8 cellular contexts compared by ENCODE assay signal in the genomic region with DNA sequence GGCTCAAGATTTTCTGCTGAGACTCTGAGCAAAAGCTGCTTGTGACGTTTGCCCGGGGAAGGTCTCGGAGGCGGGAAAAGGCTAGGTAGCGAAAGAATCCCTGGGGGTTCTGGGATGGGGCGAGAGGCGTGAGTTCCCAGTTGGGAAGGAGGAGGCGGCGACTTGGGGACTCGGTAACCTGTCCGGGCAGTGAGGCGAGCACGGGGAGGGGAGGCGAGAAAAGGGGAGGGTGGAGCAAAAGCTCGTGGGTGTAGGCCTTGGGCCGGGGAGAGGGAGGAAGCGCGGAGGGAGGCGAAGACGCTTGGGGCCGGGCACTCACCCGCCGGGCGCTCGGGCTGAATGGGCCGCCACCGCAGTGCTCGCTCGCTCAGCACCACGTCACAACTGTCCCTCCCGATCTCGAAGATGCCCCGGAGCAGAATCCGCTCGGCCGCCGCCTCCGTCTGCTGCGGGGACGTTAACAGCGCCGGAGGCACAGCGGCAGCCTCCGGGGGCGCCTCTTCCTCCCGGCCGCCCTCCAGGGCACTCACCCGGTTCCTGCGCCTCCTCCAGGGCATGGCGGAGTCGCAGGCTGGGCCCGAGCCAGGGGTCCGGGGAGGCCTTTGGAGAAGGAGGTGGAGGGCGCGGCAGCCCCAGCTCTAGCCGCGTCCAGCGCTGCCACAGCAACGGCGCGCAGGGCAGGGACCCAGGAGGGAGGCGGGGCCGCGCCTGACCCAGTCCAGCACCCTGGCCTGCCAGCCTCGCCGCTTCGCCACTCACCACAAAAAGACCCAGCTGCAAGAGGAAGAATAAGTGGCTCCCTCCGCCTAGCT. TPM values are rescaled to one million over a fixed set of nuclear protein-coding genes. Genes with fewer than 3 reads are reported as not detected.
DNase-seq lines count a peak whose midpoint lies in the region; ATAC-seq, FAIRE-seq and TF ChIP-seq lines count a peak whose summit lies in the region.

A gene with protein sequence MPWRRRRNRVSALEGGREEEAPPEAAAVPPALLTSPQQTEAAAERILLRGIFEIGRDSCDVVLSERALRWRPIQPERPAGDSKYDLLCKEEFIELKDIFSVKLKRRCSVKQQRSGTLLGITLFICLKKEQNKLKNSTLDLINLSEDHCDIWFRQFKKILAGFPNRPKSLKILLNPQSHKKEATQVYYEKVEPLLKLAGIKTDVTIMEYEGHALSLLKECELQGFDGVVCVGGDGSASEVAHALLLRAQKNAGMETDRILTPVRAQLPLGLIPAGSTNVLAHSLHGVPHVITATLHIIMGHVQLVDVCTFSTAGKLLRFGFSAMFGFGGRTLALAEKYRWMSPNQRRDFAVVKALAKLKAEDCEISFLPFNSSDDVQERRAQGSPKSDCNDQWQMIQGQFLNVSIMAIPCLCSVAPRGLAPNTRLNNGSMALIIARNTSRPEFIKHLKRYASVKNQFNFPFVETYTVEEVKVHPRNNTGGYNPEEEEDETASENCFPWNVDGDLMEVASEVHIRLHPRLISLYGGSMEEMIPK (minus strand): TSS at position 656 of the 812 bp plus-strand sequence. CDS start 99 bp downstream, at position 557.

- TF ChIP-seq POLR2A in GM18951 (IDR thresholded peaks at IDR 0.05; ENCODE audit: extremely low read depth, insufficient read depth, insufficient read length) = peak; percentile 57

- in situ Hi-C loops in GM18951 (cut with MboI; ENCODE audit: low sequenced_read_pairs, unreplicated experiment) = no loop called here

- peak within 1 kb of the TSS in 1 of 2 donors; percentile 14 for H3K4me3 ChIP-seq in CD4-positive, alpha-beta memory T cell (ENCODE audit: low read length in 2 of 2)
- H3K4me3 ChIP-seq in OCI-LY1 (ENCODE audit: low read depth, low read length, poor library complexity, severe bottlenecking) = peak within 1 kb of the TSS; percentile 58
- H3K4me3 ChIP-seq in bronchial epithelial cell (ENCODE audit: low read depth, low read length) = peak within 1 kb of the TSS; percentile 32

- H3K9me3 ChIP-seq in CD4-positive, alpha-beta memory T cell (ENCODE audit: control insufficient read depth in 1 of 2, low read length in 2 of 2) = no peaks in the 10 kb centered on the region
- H3K9me3 ChIP-seq in OCI-LY1 (ENCODE audit: low read length) = no peaks in the 10 kb centered on the region

- FAIRE-seq in bronchial epithelial cell (lab: Jason Lieb, UNC) = no peak

- H3K27me3 ChIP-seq in CD4-positive, alpha-beta memory T cell (ENCODE audit: insufficient read depth, low read length) = peaks cover 9% of the 10 kb centered on the region
- H3K27me3 ChIP-seq in OCI-LY1 (ENCODE audit: insufficient read depth, low read length) (0 out of 2 replicates have a peak, but pooled peaks cover 4% of the 10 kb centered on the region), bronchial epithelial cell (ENCODE audit: control insufficient read depth, insufficient read depth, low read length) (peaks cover 14% of the 10 kb centered on the region)

- peak within 1 kb of the TSS; percentile 52 to 83 (median 76) for H3K4me3 Mint-ChIP-seq in CD4-positive, alpha-beta memory T cell
- peak within 1 kb of the TSS; percentile 87 to 90 for H3K4me3 Mint-ChIP-seq in stimulated activated naive CD8-positive, alpha-beta T cell treated with anti-CD3 and anti-CD28 coated beads, Interleukin-15, amount 100 ng/mL, for 72 hours

- peak within 1 kb of the TSS; percentile 60 for H3K4me2 ChIP-seq in OCI-LY1 (ENCODE audit: low read length)

- TF ChIP-seq CTCF in OCI-LY1 (IDR thresholded peaks at IDR 0.05; ENCODE audit: low read length) = no peak
- no peak for TF ChIP-seq CTCF in bronchial epithelial cell (IDR thresholded peaks at IDR 0.05; ENCODE audit: insufficient read depth, low read length, severe bottlenecking)

- no peak for DNase-seq in CD4-positive, alpha-beta memory T cell
- peak; percentile 21 for DNase-seq in bronchial epithelial cell (ENCODE audit: low read depth)
- DNase-seq in kidney tubule cell (ENCODE audit: low spot score) = peak; percentile 76
- DNase-seq in stimulated activated naive CD8-positive, alpha-beta T cell treated with anti-CD3 and anti-CD28 coated beads, Interleukin-15, amount 100 ng/mL, for 72 hours = peak; percentile 30
- no peak for DNase-seq in NCI-H1048 (lab: John Stamatoyannopoulos, UW)

- H3K4me1 Mint-ChIP-seq in CD4-positive, alpha-beta memory T cell = peaks cover 5 to 12% (median 8%) of the 10 kb centered on the region in 4 donors
- peaks cover 11% of the 10 kb centered on the region for H3K4me1 Mint-ChIP-seq in stimulated activated naive CD8-positive, alpha-beta T cell treated with anti-CD3 and anti-CD28 coated beads, Interleukin-15, amount 100 ng/mL, for 72 hours

- POLR2A ChIA-PET in CD4-positive, alpha-beta memory T cell (lab: Charles Lee; ENCODE audit: partially characterized antibody) = no interaction called here

- no peaks in the 10 kb centered on the region for H3K36me3 ChIP-seq in CD4-positive, alpha-beta memory T cell (ENCODE audit: insufficient read depth, low read length)
- H3K36me3 ChIP-seq in OCI-LY1 (ENCODE audit: insufficient read depth, low read length) (no peaks in the 10 kb centered on the region), bronchial epithelial cell (ENCODE audit: control insufficient read depth, insufficient read depth, low read length) (no peaks in the 10 kb centered on the region)

- no peak within 1 kb of the TSS for H3K27ac Mint-ChIP-seq in CD4-positive, alpha-beta memory T cell
- peak within 1 kb of the TSS; percentile 82 to 90 for H3K27ac Mint-ChIP-seq in stimulated activated naive CD8-positive, alpha-beta T cell treated with anti-CD3 and anti-CD28 coated beads, Interleukin-15, amount 100 ng/mL, for 72 hours

- H3K9ac ChIP-seq in OCI-LY1 (ENCODE audit: low read length) = peak within 1 kb of the TSS; percentile 6; the same call in 1 of the 2 replicates

- H3K79me2 ChIP-seq in OCI-LY1 (ENCODE audit: insufficient read depth, low read length) = no peaks in the 10 kb centered on the region

- H3K4me1 ChIP-seq in CD4-positive, alpha-beta memory T cell (ENCODE audit: insufficient read depth, low read length) = peaks cover 3% of the 10 kb centered on the region
- peaks cover 10% of the 10 kb centered on the region for H3K4me1 ChIP-seq in OCI-LY1 (ENCODE audit: insufficient read depth, low read length, severe bottlenecking)

- intact Hi-C loops in CD4-positive, alpha-beta memory T cell (cut with micrococcal nuclease) = no loop called here

- ATAC-seq in HG03045 (IDR thresholded peaks at IDR 0.05; ENCODE audit: unreplicated experiment) = peak; percentile 93
- peak; percentile 80 for ATAC-seq in stimulated activated naive CD8-positive, alpha-beta T cell treated with anti-CD3 and anti-CD28 coated beads, Interleukin-15, amount 100 ng/mL, for 72 hours

- no peak within 1 kb of the TSS for H2AFZ ChIP-seq in OCI-LY1 (ENCODE audit: low read length)

- no peak within 1 kb of the TSS for H3K27ac ChIP-seq in CD4-positive, alpha-beta memory T cell (ENCODE audit: low read depth, low read length)
- H3K27ac ChIP-seq in OCI-LY1 (ENCODE audit: low read depth, low read length, poor library complexity, severe bottlenecking) = no peak within 1 kb of the TSS

- no peaks in the 10 kb centered on the region for H3K9me2 ChIP-seq in OCI-LY1 (ENCODE audit: low read depth, low read length)

- H3K9me3 Mint-ChIP-seq in CD4-positive, alpha-beta memory T cell = no peaks in the 10 kb centered on the region
- no peaks in the 10 kb centered on the region for H3K9me3 Mint-ChIP-seq in stimulated activated naive CD8-positive, alpha-beta T cell treated with anti-CD3 and anti-CD28 coated beads, Interleukin-15, amount 100 ng/mL, for 72 hours

- CTCF ChIA-PET in CD4-positive, alpha-beta memory T cell (lab: Charles Lee; ENCODE audit: partially characterized antibody) = no interaction called here

- H4K20me1 ChIP-seq in OCI-LY1 (ENCODE audit: insufficient read depth, low read length) = no peaks in the 10 kb centered on the region

- peaks cover 36 to 41% of the 10 kb centered on the region in 2 donors for H3K27me3 Mint-ChIP-seq in CD4-positive, alpha-beta memory T cell
- H3K27me3 Mint-ChIP-seq in stimulated activated naive CD8-positive, alpha-beta T cell treated with anti-CD3 and anti-CD28 coated beads, Interleukin-15, amount 100 ng/mL, for 72 hours = peaks cover 62% of the 10 kb centered on the region

- H3K36me3 Mint-ChIP-seq in CD4-positive, alpha-beta memory T cell = no peaks in the 10 kb centered on the region

- no peaks in the 10 kb centered on the region for H3F3A ChIP-seq in OCI-LY1 (ENCODE audit: insufficient read depth, low read length)

RNA-seq across cellular contexts. Expression of the gene that starts here (rescaled TPM):
- total RNA-seq in CD4-positive, alpha-beta memory T cell = under 1 TPM; 0.09 to 0.11 TPM
- 10 to 100 TPM; 31.2 to 33.3 TPM for polyA plus RNA-seq in CD4-positive, alpha-beta memory T cell
- total RNA-seq in bronchial epithelial cell = not detected in 2 replicates

Comparison
In these comparisons a context has a peak if more than half of its experiments do, and no peak if none do; other contexts are left out.
1. Peak in DNase-seq and H3K4me3 ChIP-seq in bronchial epithelial cell; RNA of the gene not detected or under 1 TPM.
2. DNase-seq: peak in kidney tubule cell (single experiment) and stimulated activated naive CD8-positive, alpha-beta T cell treated with anti-CD3 and anti-CD28 coated beads, Interleukin-15, amount 100 ng/mL, for 72 hours (2 of 2); none in CD4-positive, alpha-beta memory T cell (0 of 5) and NCI-H1048 (single experiment).
3. H3K27ac Mint-ChIP-seq: peak in stimulated activated naive CD8-positive, alpha-beta T cell treated with anti-CD3 and anti-CD28 coated beads, Interleukin-15, amount 100 ng/mL, for 72 hours (2 of 2); none in CD4-positive, alpha-beta memory T cell (0 of 7).